8 cellular contexts compared by ENCODE assay signal in the genomic region with DNA sequence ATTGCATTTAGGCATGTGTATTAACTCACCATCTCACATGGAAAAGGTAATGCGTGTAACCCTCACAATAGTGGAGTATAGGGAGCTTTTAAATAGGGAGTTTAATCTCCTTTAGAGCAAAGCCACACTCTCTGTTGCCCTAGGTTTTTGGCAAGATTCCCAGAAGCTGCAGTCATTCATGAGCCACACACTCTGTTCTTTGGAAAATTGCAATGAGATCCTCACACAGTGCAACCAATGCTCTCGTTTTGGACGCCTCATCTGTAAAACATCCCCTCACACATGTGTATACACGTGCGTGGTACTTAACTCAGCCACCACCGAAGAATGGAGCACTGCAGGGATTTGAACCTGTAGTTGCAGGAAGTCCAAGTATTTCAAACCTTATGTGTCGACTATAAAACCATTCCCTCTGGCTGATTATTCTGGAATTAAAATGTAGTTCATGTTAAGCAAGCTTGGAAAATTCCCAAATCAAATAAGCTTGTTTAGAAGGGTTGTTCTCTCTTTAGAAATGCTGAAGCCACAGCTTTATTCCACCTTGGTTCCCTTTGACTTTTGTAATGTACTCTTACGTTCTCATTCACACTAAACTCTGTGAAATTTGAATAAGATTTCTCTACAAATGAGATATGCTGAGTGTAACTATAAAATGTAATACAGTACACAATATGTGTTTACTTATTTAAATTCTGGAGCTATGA.
DNase-seq lines count a peak whose midpoint lies in the region; ATAC-seq and TF ChIP-seq lines count a peak whose summit lies in the region.

No MANE protein-coding gene starts in this region.

- TF ChIP-seq CTCF in IMR-90 (conservative IDR thresholded peaks at IDR 0.05; ENCODE audit: low read depth, low read length) (no peak), choroid plexus epithelial cell (conservative IDR thresholded peaks at IDR 0.05; ENCODE audit: low read depth, low read length) (no peak), lower leg skin (IDR thresholded peaks at IDR 0.05) (no peak)

- no peak overlapping the region; a peak in 1 of 4 replicates for H4K8ac ChIP-seq in IMR-90 (ENCODE audit: low read depth in 2 of 2, low read length in 2 of 2)
- no peak overlapping the region for H4K8ac ChIP-seq in mesendoderm (ENCODE audit: low read depth, low read length)

- H3K9me3 ChIP-seq in IMR-90 (ENCODE audit: control insufficient read depth, insufficient read depth, low read length) = no peaks in the 10 kb centered on the region

- no peaks in the 10 kb centered on the region for H4K20me1 ChIP-seq in IMR-90 (ENCODE audit: insufficient read depth, low read length)

- H3K27me3 ChIP-seq in IMR-90 (ENCODE audit: control insufficient read depth, insufficient read depth, low read length) (no peaks in the 10 kb centered on the region), mesendoderm (ENCODE audit: insufficient read depth, low read length, poor library complexity) (no peaks in the 10 kb centered on the region)

- H2AFZ ChIP-seq in IMR-90 (replicated peaks; ENCODE audit: low read length, poor library complexity) = no peak overlapping the region

- H2BK120ac ChIP-seq in IMR-90 (ENCODE audit: low read depth, low read length) (no peak overlapping the region; the same call in 1 of the 2 replicates), mesendoderm (ENCODE audit: low read depth, low read length) (no peak overlapping the region)

- H3K14ac ChIP-seq in IMR-90 (replicated peaks; ENCODE audit: low read depth, low read length) = no peak overlapping the region

- 0 out of 2 replicates have a peak overlapping the region, but pooled peaks have one; percentile 11 for H2BK20ac ChIP-seq in IMR-90 (ENCODE audit: low read depth, low read length)

- no peaks in the 10 kb centered on the region for H3K79me2 ChIP-seq in mesendoderm (ENCODE audit: control insufficient read depth, insufficient read depth, low read length)

- no peak overlapping the region; the same call in 1 of the 2 replicates for H3K9ac ChIP-seq in IMR-90 (ENCODE audit: low read depth, low read length)
- no peak overlapping the region for H3K9ac ChIP-seq in mesendoderm (ENCODE audit: low read length)

- no TSS peak for BruUV-seq in IMR-90 (replicated peaks; lab: Mats Ljungman, UMichigan)

- H2AK9ac ChIP-seq in IMR-90 (replicated peaks; ENCODE audit: low read depth, low read length, poor library complexity) = no peak overlapping the region

- H3K23ac ChIP-seq in IMR-90 (ENCODE audit: low read depth, low read length) (no peak overlapping the region), mesendoderm (ENCODE audit: low read length) (no peak overlapping the region)

- H3K36me3 ChIP-seq in IMR-90 (ENCODE audit: control insufficient read depth, insufficient read depth, low read length) (no peaks in the 10 kb centered on the region), mesendoderm (ENCODE audit: control insufficient read depth, insufficient read depth, low read length) (no peaks in the 10 kb centered on the region)

- peak; percentile 89 for ATAC-seq in IMR-90 (ENCODE audit: low read depth)
- peak; percentile 67 for ATAC-seq in sciatic nerve
- ATAC-seq in HG02623 (IDR thresholded peaks at IDR 0.05; ENCODE audit: unreplicated experiment) = no peak

- H3K4ac ChIP-seq in IMR-90 (ENCODE audit: low read depth, low read length) = no peak overlapping the region
- H3K4ac ChIP-seq in mesendoderm (ENCODE audit: low read depth, low read length) = no peak overlapping the region

- H3K9me1 ChIP-seq in IMR-90 (ENCODE audit: insufficient read depth, low read length) = no peaks in the 10 kb centered on the region

- H3K4me2 ChIP-seq in IMR-90 (ENCODE audit: low read depth, low read length) = peak overlapping the region; percentile 1; the same call in 1 of the 2 replicates
- H3K4me2 ChIP-seq in mesendoderm (ENCODE audit: low read length) = no peak overlapping the region

- POLR2A ChIA-PET in IMR-90 (lab: Charles Lee; ENCODE audit: unreplicated experiment) = no interaction called here

- no peaks in the 10 kb centered on the region for H3K4me1 ChIP-seq in IMR-90 (ENCODE audit: control insufficient read depth, insufficient read depth, low read length)
- H3K4me1 ChIP-seq in mesendoderm (ENCODE audit: control insufficient read depth, low read depth, low read length) = no peaks in the 10 kb centered on the region

- no CpG with 5 or more reads among the region's 8 CpGs for WGBS in IMR-90 (ENCODE audit: extremely low coverage in 2 of 2, insufficient read length in 1 of 2), 2 experiments
- WGBS in mesendoderm (ENCODE audit: extremely low coverage, insufficient coverage, low lambda C conversion rate) = no CpG with 5 or more reads among the region's 8 CpGs
- 16 to 23% methylated on average over 8 of the region's 8 CpGs for WGBS in lower leg skin, 2 donors

- TF ChIP-seq POLR2A in IMR-90 (IDR thresholded peaks at IDR 0.05; ENCODE audit: low read depth, low read length) (no peak), lower leg skin (IDR thresholded peaks at IDR 0.05) (no peak)

- peak; percentile 94 for DNase-seq in IMR-90
- peak; percentile 50 for DNase-seq in NCI-H510A treated with DMSO at 0.1 percent for 48 hours (lab: John Stamatoyannopoulos, UW)
- DNase-seq in choroid plexus epithelial cell (ENCODE audit: low read depth) = peak; percentile 96
- DNase-seq in sciatic nerve (ENCODE audit: low spot score) = no peak
- no peak for DNase-seq in mesendoderm
- DNase-seq in activated CD4-positive, alpha-beta T cell treated with anti-CD3 and anti-CD28 coated beads, Interleukin-2, amount 50 U/mL, for 4 hours = no peak
- DNase-seq in lower leg skin (ENCODE audit: low spot score in 2 of 2) = no peak

- in situ Hi-C loops in IMR-90 (cut with MboI; ENCODE audit: low sequenced_read_pairs) = no loop called here

- no peak for TF ChIP-seq RAD21 in IMR-90 (IDR thresholded peaks at IDR 0.05; ENCODE audit: low read length)

- H3K18ac ChIP-seq in IMR-90 (ENCODE audit: low read depth, low read length) (no peak overlapping the region), mesendoderm (ENCODE audit: low read length) (no peak overlapping the region)

- H2BK15ac ChIP-seq in IMR-90 (ENCODE audit: low read depth, low read length) (no peak overlapping the region), mesendoderm (replicated peaks; ENCODE audit: low read depth) (no peak overlapping the region)

- CTCF ChIA-PET in IMR-90 (lab: Yijun Ruan, JAX) = no interaction called here

- no peaks in the 10 kb centered on the region for H3K79me1 ChIP-seq in IMR-90 (ENCODE audit: low read depth in 1 of 2, low read length in 2 of 2)
- H3K79me1 ChIP-seq in mesendoderm (ENCODE audit: low read length) = no peaks in the 10 kb centered on the region

- H2BK5ac ChIP-seq in IMR-90 (ENCODE audit: low read depth, low read length, poor library complexity, severe bottlenecking) = no peak overlapping the region
- H2BK5ac ChIP-seq in mesendoderm (ENCODE audit: low read length) = no peak overlapping the region

- H2AK5ac ChIP-seq in IMR-90 (ENCODE audit: low read depth, low read length) (no peak overlapping the region), mesendoderm (ENCODE audit: low read length) (no peak overlapping the region)

- H3K27ac ChIP-seq in IMR-90 (ENCODE audit: insufficient read depth, low read length) (no peak overlapping the region), mesendoderm (ENCODE audit: low read depth, low read length) (no peak overlapping the region)

- H4K5ac ChIP-seq in IMR-90 (ENCODE audit: low read depth, low read length) (no peak overlapping the region), mesendoderm (ENCODE audit: low read length) (no peak overlapping the region)

- H3K56ac ChIP-seq in IMR-90 (ENCODE audit: extremely low read depth, insufficient read depth, low read length) = no peak overlapping the region
- no peak overlapping the region for H3K56ac ChIP-seq in mesendoderm (ENCODE audit: low read length)

- H4K91ac ChIP-seq in IMR-90 (ENCODE audit: insufficient read depth, low read depth, low read length) = no peak overlapping the region

- H3K4me3 ChIP-seq in IMR-90 (ENCODE audit: insufficient read depth, low read depth, low read length) = no peak overlapping the region
- no peak overlapping the region for H3K4me3 ChIP-seq in choroid plexus epithelial cell (ENCODE audit: low read depth, low read length)
- H3K4me3 ChIP-seq in mesendoderm (ENCODE audit: low read length) = no peak overlapping the region
- H3K4me3 ChIP-seq in lower leg skin (ENCODE audit: low read depth, poor library complexity, severe bottlenecking) = no peak overlapping the region

- dilution Hi-C loops in IMR-90 (cut with HindIII; ENCODE audit: low sequenced_read_pairs, unreplicated experiment) = no loop called here

- intact Hi-C loops in IMR-90 (cut with micrococcal nuclease) (no loop called here), sciatic nerve (cut with DNase I) (no loop called here), lower leg skin (cut with DNase I; ENCODE audit: low total_unique reads) (no loop called here)

TF ChIP-seq in IMR-90, 13 proteins besides CTCF, POLR2A, EP300 and RAD21:
- TF ChIP-seq FOS (IDR thresholded peaks at IDR 0.05; ENCODE audit: low read depth, low read length) = no peak
- no peak for TF ChIP-seq CHD1 (IDR thresholded peaks at IDR 0.05; ENCODE audit: low read depth, low read length)
- no peak for TF ChIP-seq NFE2L2 (IDR thresholded peaks at IDR 0.05; ENCODE audit: low read depth, low read length)
- no peak for TF ChIP-seq MXI1 (IDR thresholded peaks at IDR 0.05; ENCODE audit: borderline replicate concordance, low read depth, low read length)
- TF ChIP-seq MAZ (IDR thresholded peaks at IDR 0.05; ENCODE audit: borderline replicate concordance, low read depth, low read length) = no peak
- no peak for TF ChIP-seq RFX5 (IDR thresholded peaks at IDR 0.05; ENCODE audit: low read depth, low read length)
- TF ChIP-seq, protein P1, sequence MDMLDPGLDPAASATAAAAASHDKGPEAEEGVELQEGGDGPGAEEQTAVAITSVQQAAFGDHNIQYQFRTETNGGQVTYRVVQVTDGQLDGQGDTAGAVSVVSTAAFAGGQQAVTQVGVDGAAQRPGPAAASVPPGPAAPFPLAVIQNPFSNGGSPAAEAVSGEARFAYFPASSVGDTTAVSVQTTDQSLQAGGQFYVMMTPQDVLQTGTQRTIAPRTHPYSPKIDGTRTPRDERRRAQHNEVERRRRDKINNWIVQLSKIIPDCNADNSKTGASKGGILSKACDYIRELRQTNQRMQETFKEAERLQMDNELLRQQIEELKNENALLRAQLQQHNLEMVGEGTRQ (IDR thresholded peaks at IDR 0.05; ENCODE audit: low read depth, low read length) = no peak
- TF ChIP-seq BHLHE40 (IDR thresholded peaks at IDR 0.05; ENCODE audit: low read depth, low read length) = peak; percentile 80
- TF ChIP-seq RCOR1 (IDR thresholded peaks at IDR 0.05; ENCODE audit: insufficient replicate concordance, low read length) = no peak
- no peak for TF ChIP-seq SMC3 (IDR thresholded peaks at IDR 0.05; ENCODE audit: low read depth, low read length)
- peak; percentile 48; the same call in 1 of the 2 replicates for TF ChIP-seq CEBPB (IDR thresholded peaks at IDR 0.05; ENCODE audit: low read depth, low read length)

Comparison
In these comparisons a context has a peak if more than half of its experiments do, and no peak if none do; other contexts are left out.
1. DNase-seq: peak in IMR-90 (single experiment), NCI-H510A treated with DMSO at 0.1 percent for 48 hours (single experiment) and choroid plexus epithelial cell (single experiment); none in sciatic nerve (single experiment), mesendoderm (single experiment), activated CD4-positive, alpha-beta T cell treated with anti-CD3 and anti-CD28 coated beads, Interleukin-2, amount 50 U/mL, for 4 hours (0 of 2) and lower leg skin (0 of 2).